ENCODE assay signal across 21 cellular contexts in the genomic region with DNA sequence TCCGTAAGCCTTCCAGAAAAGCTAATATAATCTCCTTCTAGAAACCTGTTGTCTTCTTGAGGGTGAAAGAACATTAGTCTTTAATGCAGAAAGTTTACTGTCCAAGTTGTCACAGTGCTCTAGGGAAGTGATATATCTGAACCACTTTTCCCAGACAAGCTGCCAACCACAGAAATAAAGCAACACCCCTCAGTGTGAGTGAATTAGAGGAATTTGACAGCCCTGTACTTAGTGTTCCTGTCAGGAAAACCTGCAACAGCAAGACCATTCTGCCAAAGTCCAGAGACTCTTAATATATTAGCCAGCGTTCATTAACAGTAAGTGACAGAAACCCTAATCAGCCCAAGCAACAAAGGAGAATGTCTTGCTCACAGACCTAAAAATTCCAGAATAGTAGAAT.
"Had no signal": no experiment of that assay in that cellular context is flagged by ENCODE, and none has a peak within 500 bp of the region (broad histone marks: within the 10 kb centered on the region; RNA-seq: fewer than 3 reads in every experiment).

No MANE protein-coding gene starts in this region.

- H3K27me3 ChIP-seq: body of pancreas, Peyer's patch had no signal

- H3K4me3 ChIP-seq: body of pancreas, K562, Peyer's patch, SK-N-MC had no signal

- H3K9me3 ChIP-seq: body of pancreas, Peyer's patch had no signal

- ATAC-seq: activated CD4-positive, alpha-beta T cell treated with anti-CD3 and anti-CD28 coated beads for 36 hours; activated CD8-positive, alpha-beta T cell treated with anti-CD3 and anti-CD28 coated beads, Interleukin-2, amount 10 ng/mL, durations not matched to agents 7 days and 5 days; body of pancreas; K562 had no signal

- FAIRE-seq: K562 had no signal

- H3K27ac ChIP-seq: body of pancreas, Peyer's patch, SK-N-MC, VCaP had no signal

- DNase-seq: activated CD4-positive, alpha-beta T cell treated with anti-CD3 and anti-CD28 coated beads for 36 hours; activated CD4-positive, alpha-beta T cell treated with anti-CD3 and anti-CD28 coated beads, Interleukin-2, amount 50 U/mL, for 4 hours; activated CD8-positive, alpha-beta memory T cell treated with anti-CD3 and anti-CD28 coated beads, Interleukin-2, amount 50 U/mL, for 48 hours; activated CD8-positive, alpha-beta T cell treated with anti-CD3 and anti-CD28 coated beads, Interleukin-2, amount 10 ng/mL, durations not matched to agents 7 days and 5 days; activated effector memory CD4-positive, alpha-beta T cell treated with Interleukin-2 at 50 U/mL for 16 hours; activated naive CD4-positive, alpha-beta T cell; activated T-cell treated with anti-CD3 and anti-CD28 coated beads, Interleukin-2, amount 50 U/mL, for 24 hours; aorta; body of pancreas; cerebellar nuclear complex; Karpas-422; NCI-H1105 treated with DMSO at 0.1 percent for 48 hours; NCI-H1436 treated with DMSO at 0.1 percent for 48 hours; NCI-H187; NCI-H2081; NCI-H510A treated with DMSO at 0.1 percent for 48 hours; Peyer's patch; T-helper 1 cell had no signal

- H3K4me1 ChIP-seq: body of pancreas, Peyer's patch had no signal
